Comparison of ENCODE assay signal across 9 cellular contexts in the genomic region with DNA sequence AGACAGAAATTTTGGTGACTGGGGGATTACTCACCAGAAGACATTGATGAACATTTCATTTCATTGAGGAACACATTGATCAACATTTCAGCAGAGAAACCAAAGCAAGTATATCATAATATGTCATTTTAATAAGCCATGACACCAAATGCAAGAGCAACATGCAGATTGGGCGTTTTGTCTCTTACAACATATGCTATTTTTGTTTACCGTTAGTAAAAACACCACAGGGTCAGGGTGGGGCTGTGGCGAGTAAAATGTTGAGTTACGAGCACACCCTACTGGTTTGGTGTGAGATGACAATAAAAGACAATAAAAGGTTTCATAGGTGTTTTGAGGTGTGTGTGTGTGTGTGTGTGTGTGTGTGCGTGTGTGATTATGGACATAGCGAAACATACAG.
DNase-seq lines count a peak whose midpoint lies in the region; ATAC-seq, FAIRE-seq and TF ChIP-seq lines count a peak whose summit lies in the region.
"Had no signal": no experiment of that assay in that cellular context is flagged by ENCODE, and none has a peak within 500 bp of the region (broad histone marks: within the 10 kb centered on the region; RNA-seq: fewer than 3 reads in every experiment).

No MANE protein-coding gene starts in this region.

- no peak overlapping the region for H3K4me3 Mint-ChIP-seq in MCF 10A (ENCODE audit: unreplicated experiment)

- H3K4me2 ChIP-seq in mammary epithelial cell (ENCODE audit: insufficient read depth, low read depth, low read length) (no peak overlapping the region), endothelial cell of umbilical vein (ENCODE audit: insufficient read depth, low read length) (peak overlapping the region; percentile 28)

- H3K27ac Mint-ChIP-seq in MCF 10A (ENCODE audit: low read depth, unreplicated experiment) = peak overlapping the region; percentile 21

- H2AFZ ChIP-seq in mammary epithelial cell (ENCODE audit: low read depth, low read length) = no peak overlapping the region
- H2AFZ ChIP-seq in endothelial cell of umbilical vein (ENCODE audit: low read depth, low read length) = peak overlapping the region; percentile 76

- H3K9ac ChIP-seq in mammary epithelial cell (ENCODE audit: insufficient read depth, low read length) (no peak overlapping the region), endothelial cell of umbilical vein (replicated peaks; ENCODE audit: extremely low read depth, insufficient read depth, low read length) (no peak overlapping the region)

- POLR2A ChIA-PET in MCF 10A (lab: Yijun Ruan, JAX) (interaction anchor here (1.5 kb wide), 1 partner anchor 202 kb away, joined by 9 read pairs; no protein-coding TSS in a partner anchor), endothelial cell of umbilical vein (lab: Charles Lee) (no interaction called here)

- CTCF ChIA-PET in MCF 10A (lab: Yijun Ruan, JAX) = interaction anchor here (0.6 to 1.8 kb wide), 13 partner anchors 9 to 1207 kb away, joined by 3 to 9 read pairs (median 4); no protein-coding TSS in a partner anchor
- CTCF ChIA-PET in mammary epithelial cell (lab: Charles Lee; ENCODE audit: low non-redundant PET) = no interaction called here
- CTCF ChIA-PET in endothelial cell of umbilical vein (lab: Charles Lee) = interaction anchor here (1.0 to 3.9 kb wide), 2 partner anchors 11 to 201 kb away, joined by 3 to 34 read pairs; no protein-coding TSS in a partner anchor

- no peaks in the 10 kb centered on the region for H3K4me1 Mint-ChIP-seq in MCF 10A (ENCODE audit: insufficient read depth, unreplicated experiment)

- TF ChIP-seq CTCF in MCF 10A (IDR thresholded peaks at IDR 0.05; ENCODE audit: unreplicated experiment) (peak; percentile 25), mammary epithelial cell (conservative IDR thresholded peaks at IDR 0.05 in 1 of 2, IDR thresholded peaks at IDR 0.05 in 1 of 2; ENCODE audit: extremely low read depth in 1 of 2, insufficient read depth in 1 of 2, low read depth in 1 of 2, low read length in 2 of 2) (peak in 1 of 2 donors; percentile 31), endothelial cell of umbilical vein (IDR thresholded peaks at IDR 0.05; ENCODE audit: extremely low read depth in 1 of 2, insufficient read depth in 1 of 2, low read depth in 1 of 2, low read length in 2 of 2) (peak in 1 of 2 donors; percentile 8), transverse colon (IDR thresholded peaks at IDR 0.05) (peak in 4 of 5 experiments; percentile 30 to 58 (median 41))

- H3K79me2 ChIP-seq in mammary epithelial cell (ENCODE audit: insufficient read depth, low read length) = no peaks in the 10 kb centered on the region
- H3K79me2 ChIP-seq in endothelial cell of umbilical vein (ENCODE audit: control insufficient read depth, insufficient read depth, low read length) = no peaks in the 10 kb centered on the region

- no peaks in the 10 kb centered on the region for H3K9me1 ChIP-seq in endothelial cell of umbilical vein (replicated peaks; ENCODE audit: control insufficient read depth, extremely low read depth, insufficient read depth, low read length)

- H3K27me3 Mint-ChIP-seq in MCF 10A (ENCODE audit: insufficient read depth, unreplicated experiment) = no peaks in the 10 kb centered on the region

- H3K4me1 ChIP-seq in mammary epithelial cell (ENCODE audit: insufficient read depth, low read length) (peaks cover 4% of the 10 kb centered on the region), endothelial cell of umbilical vein (ENCODE audit: control insufficient read depth, extremely low read depth, insufficient read depth, low read length) (no peaks in the 10 kb centered on the region), transverse colon (no peaks in the 10 kb centered on the region)

- DNase-seq in MCF 10A (ENCODE audit: unreplicated experiment) (peak; percentile 61), mammary epithelial cell (no peak), NCI-H1694 (lab: John Stamatoyannopoulos, UW) (peak; percentile 43), endothelial cell of umbilical vein (ENCODE audit: low read depth, low spot score) (peak; percentile 19), transverse colon (peak; percentile 14)
- DNase-seq in stimulated activated CD4-positive, alpha-beta T cell treated with anti-CD3 and anti-CD28 coated beads, Interleukin-2, amount 100 ng/mL, for 24 hours = no peak
- no peak for DNase-seq in activated CD4-positive, alpha-beta T cell treated with anti-CD3 and anti-CD28 coated beads for 4 hours

- H3K9me3 Mint-ChIP-seq in MCF 10A (ENCODE audit: unreplicated experiment) = no peaks in the 10 kb centered on the region

- TF ChIP-seq EP300 in transverse colon (IDR thresholded peaks at IDR 0.05; ENCODE audit: low read depth) = no peak

- BruUV-seq in MCF 10A (replicated peaks; lab: Mats Ljungman, UMichigan) (no TSS peak), mammary epithelial cell (replicated peaks; lab: Mats Ljungman, UMichigan) (no TSS peak), endothelial cell of umbilical vein (replicated peaks; lab: Mats Ljungman, UMichigan) (no TSS peak)

- in situ Hi-C loops in mammary epithelial cell (cut with MboI; ENCODE audit: low sequenced_read_pairs in 2 of 2) (no loop called here), transverse colon (cut with MboI; ENCODE audit: low pct_ligation_motif_present in 1 of 4, low pct_unique_long_range_greater_than_20kb in 1 of 4, low sequenced_read_pairs in 3 of 4) (no loop called here)

- H3K36me3 ChIP-seq in mammary epithelial cell (ENCODE audit: insufficient read depth, low read length) = no peaks in the 10 kb centered on the region
- no peaks in the 10 kb centered on the region for H3K36me3 ChIP-seq in endothelial cell of umbilical vein (ENCODE audit: control insufficient read depth in 2 of 2, extremely low read depth in 1 of 2, insufficient read depth in 2 of 2, low read length in 2 of 2)
- H3K36me3 ChIP-seq in transverse colon = no peaks in the 10 kb centered on the region
- H3K36me3 ChIP-seq: gastroesophageal sphincter had no signal

- H3K9me3 ChIP-seq in mammary epithelial cell (replicated peaks; ENCODE audit: insufficient read depth, low read length) (no peaks in the 10 kb centered on the region), endothelial cell of umbilical vein (replicated peaks; ENCODE audit: control insufficient read depth, insufficient read depth, low read length) (no peaks in the 10 kb centered on the region), transverse colon (no peaks in the 10 kb centered on the region)
- H3K9me3 ChIP-seq: gastroesophageal sphincter had no signal

- whole genome bisulfite sequencing in mammary epithelial cell (ENCODE audit: low coverage, missing lambda C conversion rate) = 66% methylated on average over 6 of the region's 6 CpGs
- WGBS in transverse colon (ENCODE audit: low coverage in 1 of 2), 2 donors = 34 to 44% methylated on average over 6 of the region's 6 CpGs

- FAIRE-seq in endothelial cell of umbilical vein (lab: Jason Lieb, UNC) = peak; percentile 24

- H3K4me3 ChIP-seq in mammary epithelial cell (replicated peaks in 1 of 3; ENCODE audit: insufficient read depth in 1 of 3, low read depth in 2 of 3, low read length in 3 of 3) = no peak overlapping the region
- no peak overlapping the region for H3K4me3 ChIP-seq in endothelial cell of umbilical vein (replicated peaks in 1 of 3; ENCODE audit: insufficient read depth in 1 of 3, low read depth in 1 of 3, low read length in 3 of 3)
- no peak overlapping the region for H3K4me3 ChIP-seq in transverse colon
- H3K4me3 ChIP-seq: gastroesophageal sphincter had no signal

- dilution Hi-C loops in mammary epithelial cell (cut with HindIII; ENCODE audit: low sequenced_read_pairs) = no loop called here
- dilution Hi-C loops in endothelial cell of umbilical vein (cut with MboI; ENCODE audit: extremely low pct_ligation_motif_present, low sequenced_read_pairs) = no loop called here

- peaks cover 7% of the 10 kb centered on the region for H3K36me3 Mint-ChIP-seq in MCF 10A (ENCODE audit: insufficient read depth, unreplicated experiment)

- intact Hi-C loops in MCF 10A (cut with micrococcal nuclease) (loop anchor here (1.0 to 2.0 kb wide), 4 partner anchors 202 to 508 kb away; no protein-coding TSS in a partner anchor), mammary epithelial cell (cut with micrococcal nuclease) (loop anchor here (1.0 to 5.0 kb wide), 2 partner anchors 201 to 295 kb away; partner anchors contain the start of gene PDGFC), endothelial cell of umbilical vein (cut with micrococcal nuclease) (loop anchor here (1.0 to 10.0 kb wide), 3 partner anchors 201 to 368 kb away; no protein-coding TSS in a partner anchor), transverse colon (cut with DNase I; ENCODE audit: low total_unique reads) (no loop called here)

- ATAC-seq in GM18907 (IDR thresholded peaks at IDR 0.05; ENCODE audit: unreplicated experiment) = no peak
- ATAC-seq: gastroesophageal sphincter had no signal

- no peak overlapping the region for H3K27ac ChIP-seq in mammary epithelial cell (ENCODE audit: insufficient read depth, low read depth, low read length)
- no peak overlapping the region for H3K27ac ChIP-seq in endothelial cell of umbilical vein (ENCODE audit: insufficient read depth, low read depth, low read length)
- no peak overlapping the region for H3K27ac ChIP-seq in transverse colon
- H3K27ac ChIP-seq: gastroesophageal sphincter had no signal

- H4K20me1 ChIP-seq in mammary epithelial cell (ENCODE audit: insufficient read depth, low read length) (no peaks in the 10 kb centered on the region), endothelial cell of umbilical vein (replicated peaks; ENCODE audit: control insufficient read depth, extremely low read depth, insufficient read depth, low read length) (no peaks in the 10 kb centered on the region)

- H3K27me3 ChIP-seq in mammary epithelial cell (ENCODE audit: insufficient read depth, low read length) (no peaks in the 10 kb centered on the region), endothelial cell of umbilical vein (ENCODE audit: control insufficient read depth in 2 of 2, insufficient read depth in 2 of 2, low read length in 2 of 2) (no peaks in the 10 kb centered on the region), transverse colon (no peaks in the 10 kb centered on the region)
- H3K27me3 ChIP-seq: gastroesophageal sphincter had no signal

- TF ChIP-seq POLR2A in endothelial cell of umbilical vein (IDR thresholded peaks at IDR 0.05; ENCODE audit: low read depth, low read length) (no peak), transverse colon (IDR thresholded peaks at IDR 0.05) (no peak)

TF ChIP-seq in endothelial cell of umbilical vein, 7 proteins besides CTCF, POLR2A, EP300 and RAD21 (continues in another document):
- TF ChIP-seq, protein P1, sequence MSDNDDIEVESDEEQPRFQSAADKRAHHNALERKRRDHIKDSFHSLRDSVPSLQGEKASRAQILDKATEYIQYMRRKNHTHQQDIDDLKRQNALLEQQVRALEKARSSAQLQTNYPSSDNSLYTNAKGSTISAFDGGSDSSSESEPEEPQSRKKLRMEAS (IDR thresholded peaks at IDR 0.05; ENCODE audit: insufficient read depth, insufficient read length) = no peak
- TF ChIP-seq EZH2 (IDR thresholded peaks at IDR 0.05; ENCODE audit: borderline replicate concordance, low read depth, low read length, severe bottlenecking) (no peak), GATA2 (IDR thresholded peaks at IDR 0.05; ENCODE audit: insufficient read depth, insufficient read length, low read depth, low read length) (no peak), FOS (IDR thresholded peaks at IDR 0.05; ENCODE audit: borderline replicate concordance, insufficient read depth, low read length) (no peak), POLR2AphosphoS5 (IDR thresholded peaks at IDR 0.05; ENCODE audit: insufficient read depth, low read depth, low read length) (no peak)

Comparison
In these comparisons a context has a peak if more than half of its experiments do, and no peak if none do; other contexts are left out.
1. DNase-seq: peak in MCF 10A (single experiment), NCI-H1694 (single experiment), endothelial cell of umbilical vein (single experiment) and transverse colon (single experiment); none in mammary epithelial cell (single experiment), stimulated activated CD4-positive, alpha-beta T cell treated with anti-CD3 and anti-CD28 coated beads, Interleukin-2, amount 100 ng/mL, for 24 hours (0 of 2) and activated CD4-positive, alpha-beta T cell treated with anti-CD3 and anti-CD28 coated beads for 4 hours (0 of 2).